25 cellular contexts compared by ENCODE assay signal in the genomic region with DNA sequence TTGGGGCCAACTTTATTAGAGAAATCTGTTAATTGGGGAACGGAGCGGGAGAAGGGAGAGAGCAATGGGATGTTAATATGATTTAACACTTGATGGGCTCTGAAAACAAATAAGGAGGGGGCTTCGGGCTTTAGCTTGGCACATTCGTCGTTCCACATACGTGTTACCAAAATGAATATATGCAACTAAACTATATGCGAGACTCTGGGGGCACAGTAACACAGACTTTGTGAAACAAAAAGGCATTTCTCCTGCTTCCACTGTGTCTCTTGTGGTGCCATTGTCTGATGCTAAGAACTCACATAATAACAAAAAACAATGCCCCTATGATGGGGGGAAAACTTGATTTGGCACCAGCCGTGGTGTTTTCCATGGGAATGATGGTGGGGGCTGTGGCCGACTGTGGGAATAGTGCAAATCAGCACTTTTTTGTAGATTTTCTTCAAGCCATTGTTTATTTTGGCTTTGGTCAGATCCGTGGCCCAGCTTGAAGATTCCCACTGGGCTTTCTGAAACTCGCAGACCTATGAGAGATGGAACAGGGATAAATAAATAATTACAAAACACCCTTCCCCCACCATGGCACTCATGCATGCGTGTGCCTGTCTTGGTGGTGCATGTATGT. TPM values are rescaled to one million over a fixed set of nuclear protein-coding genes. Genes with fewer than 3 reads are reported as not detected.
A peak's percentile ranks its signal among the peaks of the same experiment; 100 is the strongest.
DNase-seq lines count a peak whose midpoint lies in the region; ATAC-seq, FAIRE-seq and TF ChIP-seq lines count a peak whose summit lies in the region.
"Had no signal": no experiment of that assay in that cellular context is flagged by ENCODE, and none has a peak within 500 bp of the region (broad histone marks: within the 10 kb centered on the region; RNA-seq: fewer than 3 reads in every experiment).

No MANE protein-coding gene starts in this region.

- WGBS in A549 (ENCODE audit: missing lambda C conversion rate): 83% methylated on average over 12 of the region's 12 CpGs

- no peak for ATAC-seq in A549
- no peak for ATAC-seq in GM23338
- no peak for ATAC-seq in GM21529 (IDR thresholded peaks at IDR 0.05; ENCODE audit: unreplicated experiment)
- ATAC-seq in HG03457 (IDR thresholded peaks at IDR 0.05; ENCODE audit: unreplicated experiment): no peak

- peak overlapping the region; percentile 57; the same call in 1 of the 2 replicates for H2AFZ ChIP-seq in GM23338
- H2AFZ ChIP-seq in neural progenitor cell (replicated peaks): no peak overlapping the region
- H2AFZ ChIP-seq: GM23248 had no signal

- H3K4me1 ChIP-seq in A549: peaks cover 17% of the 10 kb centered on the region; the same call in 2 of the 3 replicates
- H3K4me1 ChIP-seq in GM23338 (ENCODE audit: insufficient read depth): peaks cover 29% of the 10 kb centered on the region; the same call in 1 of the 2 replicates
- H3K4me1 ChIP-seq in neural progenitor cell: peaks cover 20% of the 10 kb centered on the region

- H3K9me3 ChIP-seq in A549: no peaks in the 10 kb centered on the region
- no peaks in the 10 kb centered on the region for H3K9me3 ChIP-seq in neural progenitor cell (ENCODE audit: low read depth)
- H3K9me3 ChIP-seq: HAP-1, SJSA1 had no signal

- TF ChIP-seq CTCF in A549 (IDR thresholded peaks at IDR 0.05) (no peak), GM23338 (conservative IDR thresholded peaks at IDR 0.05; ENCODE audit: low read depth in 2 of 2) (no peak), endothelial cell (IDR thresholded peaks at IDR 0.05; ENCODE audit: unreplicated experiment) (no peak), neural progenitor cell (IDR thresholded peaks at IDR 0.05) (no peak)

- peak overlapping the region in 1 of 2 experiments; percentile 44; a peak in 2 of 6 replicates for H3K27ac ChIP-seq in A549
- H3K27ac ChIP-seq in GM23338 (ENCODE audit: low read depth): no peak overlapping the region
- no peak overlapping the region for H3K27ac ChIP-seq in neural progenitor cell
- H3K27ac ChIP-seq: C4-2B, GM23248, SJSA1 had no signal

- H3K4me3 Mint-ChIP-seq in GM23338 (peak overlapping the region; percentile 67), endothelial cell (ENCODE audit: unreplicated experiment) (peak overlapping the region; percentile 14), neural progenitor cell (peak overlapping the region; percentile 24)
- H3K4me3 Mint-ChIP-seq: B cell, HFFc6 had no signal

- H3K9me3 Mint-ChIP-seq in GM23338 (no peaks in the 10 kb centered on the region), endothelial cell (ENCODE audit: unreplicated experiment) (no peaks in the 10 kb centered on the region), neural progenitor cell (no peaks in the 10 kb centered on the region)
- H3K9me3 Mint-ChIP-seq: HFFc6, IgD-negative memory B cell had no signal

- TF ChIP-seq POLR2A in A549 (IDR thresholded peaks at IDR 0.05; ENCODE audit: low read length): no peak

- no peaks in the 10 kb centered on the region; the same call in 2 of the 3 replicates for H3K36me3 Mint-ChIP-seq in GM23338 (ENCODE audit: low read depth)
- H3K36me3 Mint-ChIP-seq in endothelial cell (ENCODE audit: low read depth, unreplicated experiment): peaks cover 9% of the 10 kb centered on the region
- no peaks in the 10 kb centered on the region for H3K36me3 Mint-ChIP-seq in neural progenitor cell
- H3K36me3 Mint-ChIP-seq: IgD-negative memory B cell had no signal

- H3K79me2 ChIP-seq in GM23338 (replicated peaks; ENCODE audit: insufficient read depth) (no peaks in the 10 kb centered on the region), neural progenitor cell (ENCODE audit: low read depth) (no peaks in the 10 kb centered on the region)

- CTCF ChIA-PET in A549 (lab: Yijun Ruan, JAX): interaction anchor here (0.6 to 11.8 kb wide), 27 partner anchors 9 to 361 kb away, joined by 3 to 176 read pairs (median 6); partner anchors contain the start of gene SMNDC1

- TF ChIP-seq EP300 in A549 (IDR thresholded peaks at IDR 0.05): no peak

- peak overlapping the region; percentile 99 for H3K4me2 ChIP-seq in A549
- peak overlapping the region; percentile 99 for H3K4me2 ChIP-seq in GM23338
- peak overlapping the region; percentile 20 for H3K4me2 ChIP-seq in neural progenitor cell

- no peaks in the 10 kb centered on the region; the same call in 1 of the 2 replicates for H4K20me1 ChIP-seq in GM23338 (replicated peaks; ENCODE audit: insufficient read depth)
- peaks cover 2% of the 10 kb centered on the region for H4K20me1 ChIP-seq in neural progenitor cell (ENCODE audit: low read depth)

- H3K27ac Mint-ChIP-seq in GM23338: no peak overlapping the region
- no peak overlapping the region for H3K27ac Mint-ChIP-seq in endothelial cell (ENCODE audit: unreplicated experiment)
- peak overlapping the region; percentile 65 for H3K27ac Mint-ChIP-seq in neural progenitor cell
- H3K27ac Mint-ChIP-seq: B cell, HFFc6 had no signal

- no peaks in the 10 kb centered on the region for H3K9me2 ChIP-seq in GM23338 (ENCODE audit: insufficient read depth)

- DNase-seq in A549 (ENCODE audit: low read depth in 1 of 2, low spot score in 1 of 2) (no peak), GM23338 (ENCODE audit: low spot score) (no peak), endothelial cell (ENCODE audit: low spot score) (no peak), neural progenitor cell (ENCODE audit: low spot score) (no peak), A172 (ENCODE audit: low spot score) (no peak)
- DNase-seq: Calu3, DMS79 treated with DMSO at 0.1 percent for 48 hours, GM23248, HFFc6, NCI-H1048, NCI-H1694, NCI-H2081, NCI-H2227 treated with DMSO at 0.1 percent for 48 hours, NCI-H526 treated with DMSO at 0.1 percent for 48 hours, Right ventricle myocardium superior, RPMI8226 had no signal

- peaks cover 31% of the 10 kb centered on the region for H3K4me1 Mint-ChIP-seq in GM23338
- peaks cover 26% of the 10 kb centered on the region for H3K4me1 Mint-ChIP-seq in endothelial cell (ENCODE audit: unreplicated experiment)
- peaks cover 26% of the 10 kb centered on the region for H3K4me1 Mint-ChIP-seq in neural progenitor cell

- no peak for TF ChIP-seq RAD21 in A549 (conservative IDR thresholded peaks at IDR 0.05 in 1 of 2, IDR thresholded peaks at IDR 0.05 in 1 of 2)

- no peak overlapping the region for H3K9ac ChIP-seq in neural progenitor cell
- H3K9ac ChIP-seq: GM23248 had no signal

- no peaks in the 10 kb centered on the region for H3K36me3 ChIP-seq in GM23338 (ENCODE audit: insufficient read depth)
- H3K36me3 ChIP-seq in neural progenitor cell: no peaks in the 10 kb centered on the region
- H3K36me3 ChIP-seq: HAP-1, SJSA1 had no signal

- no peak overlapping the region; the same call in 2 of the 3 replicates for H3K4me3 ChIP-seq in A549
- H3K4me3 ChIP-seq in GM23338: peak overlapping the region; percentile 45
- H3K4me3 ChIP-seq in neural progenitor cell: no peak overlapping the region
- H3K4me3 ChIP-seq: GM23248, HAP-1, SJSA1 had no signal

- H3K27me3 Mint-ChIP-seq in GM23338 (ENCODE audit: insufficient read depth, low read depth, poor library complexity) (peaks cover 57% of the 10 kb centered on the region), endothelial cell (ENCODE audit: unreplicated experiment) (peaks cover 26% of the 10 kb centered on the region), neural progenitor cell (ENCODE audit: insufficient read depth, low read depth) (peaks cover 17% of the 10 kb centered on the region)

- H3K27me3 ChIP-seq in GM23338 (ENCODE audit: insufficient read depth) (peaks cover 76% of the 10 kb centered on the region), neural progenitor cell (peaks cover 65% of the 10 kb centered on the region)
- H3K27me3 ChIP-seq: SJSA1 had no signal

- no peak for FAIRE-seq in A549 (lab: Jason Lieb, UNC)
- FAIRE-seq: GM12892, GM19239 had no signal

- POLR2A ChIA-PET in A549 (lab: Yijun Ruan, JAX): interaction anchor here (1.2 kb wide), 1 partner anchor 17 kb away, joined by 4 read pairs; no protein-coding TSS in a partner anchor

- 0 out of 2 replicates have a peak, but pooled peaks cover 8% of the 10 kb centered on the region for H3F3A ChIP-seq in GM23338 (replicated peaks; ENCODE audit: low read depth)
- H3F3A ChIP-seq in neural progenitor cell (ENCODE audit: low read depth): peaks cover 31% of the 10 kb centered on the region

TF ChIP-seq in GM23338, 12 proteins besides CTCF, POLR2A, EP300 and RAD21 (continues in another document):
- no peak for TF ChIP-seq EZH2phosphoT487 (IDR thresholded peaks at IDR 0.05; ENCODE audit: unreplicated experiment)
- TF ChIP-seq NANOG (IDR thresholded peaks at IDR 0.05; ENCODE audit: borderline replicate concordance): no peak
- TF ChIP-seq ZNF331 (CRISPR knock-in tag; IDR thresholded peaks at IDR 0.05; ENCODE audit: low read depth): no peak
- TF ChIP-seq POLR2AphosphoS5 (IDR thresholded peaks at IDR 0.05; ENCODE audit: low read depth): no peak
- TF ChIP-seq ZNF114 (CRISPR knock-in tag; IDR thresholded peaks at IDR 0.05): no peak
- TF ChIP-seq, protein P1, sequence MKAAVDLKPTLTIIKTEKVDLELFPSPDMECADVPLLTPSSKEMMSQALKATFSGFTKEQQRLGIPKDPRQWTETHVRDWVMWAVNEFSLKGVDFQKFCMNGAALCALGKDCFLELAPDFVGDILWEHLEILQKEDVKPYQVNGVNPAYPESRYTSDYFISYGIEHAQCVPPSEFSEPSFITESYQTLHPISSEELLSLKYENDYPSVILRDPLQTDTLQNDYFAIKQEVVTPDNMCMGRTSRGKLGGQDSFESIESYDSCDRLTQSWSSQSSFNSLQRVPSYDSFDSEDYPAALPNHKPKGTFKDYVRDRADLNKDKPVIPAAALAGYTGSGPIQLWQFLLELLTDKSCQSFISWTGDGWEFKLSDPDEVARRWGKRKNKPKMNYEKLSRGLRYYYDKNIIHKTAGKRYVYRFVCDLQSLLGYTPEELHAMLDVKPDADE (IDR thresholded peaks at IDR 0.05): no peak

RNA-seq across cellular contexts. Expression of gene MXI1, which starts 2.2 kb away (rescaled TPM):
- polyA plus RNA-seq in A549 (2011; rRNA removed): 12.7 and 15.7 TPM in 2 replicates
- 3.3 and 4.2 TPM in 2 replicates for polyA plus RNA-seq in A549 (2012; cell fraction: cytosol; rRNA removed)
- polyA plus RNA-seq in A549 (2012; cell fraction: nucleus; rRNA removed): 2.5 and 2.6 TPM in 2 replicates
- 4.8 to 7.2 TPM (median 7.1 TPM) in 3 replicates for polyA plus RNA-seq in A549 (2017; fragmentation: RNase III; extraction: RNeasy Plus Mini Kit Qiagen cat#74134 plus additional on column Dnase treatment)
- 9.8 and 10.2 TPM in 2 replicates for polyA minus RNA-seq in A549 (2011; rRNA and poly(A)+ RNA removed)
- total RNA-seq in GM23338 (2014; rRNA removed; shearing (Covaris generic)): 5.1 and 6.9 TPM in 2 replicates
- 8.5 and 8.6 TPM in 2 replicates for polyA plus RNA-seq in GM23338 (2016; fragmentation: Nextera tagmentation; extraction: Ambion mirVana)
- 10.3 TPM for total RNA-seq in endothelial cell (ENCODE audit: unreplicated experiment)
- total RNA-seq in neural progenitor cell (ENCODE audit: low replicate concordance): 18.2 and 23.5 TPM in 2 replicates
- total RNA-seq in A172 (2014; rRNA removed; shearing (Covaris generic)): 2.6 and 5.4 TPM in 2 replicates

Comparison
In these comparisons a context has a peak if more than half of its experiments do, and no peak if none do; other contexts are left out.
1. H3K4me2 ChIP-seq: peak in every context shown above with its lines; median percentile 99 in A549; 99 in GM23338; 20 in neural progenitor cell.
2. H3K4me3 Mint-ChIP-seq: peak in every context shown above with its lines; median percentile 67 in GM23338; 24 in neural progenitor cell; 14 in endothelial cell.